Comparison of ENCODE assay signal across 22 cellular contexts in the genomic region with DNA sequence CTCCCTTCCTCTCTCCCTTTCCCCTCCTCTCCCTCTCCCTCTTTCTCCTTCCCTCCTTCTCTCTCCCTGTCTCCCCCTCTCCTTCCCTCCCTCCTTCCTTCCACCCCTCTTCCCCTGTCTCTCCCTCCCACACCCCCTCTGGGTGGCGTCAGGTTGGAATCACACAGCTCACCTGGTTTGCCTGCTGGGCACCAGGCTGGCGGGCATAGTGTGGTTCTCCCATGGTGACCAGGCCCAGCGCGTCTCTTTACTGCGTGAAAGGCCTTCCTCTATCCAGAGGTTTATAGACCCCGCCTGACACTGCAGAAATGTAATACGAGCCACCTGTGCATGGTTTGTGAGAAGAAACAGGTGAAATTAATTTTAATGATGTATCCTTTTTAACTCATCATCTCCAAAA.
A peak's percentile ranks its signal among the peaks of the same experiment; 100 is the strongest.
DNase-seq lines count a peak whose midpoint lies in the region; ATAC-seq, FAIRE-seq and TF ChIP-seq lines count a peak whose summit lies in the region.
"Had no signal": no experiment of that assay in that cellular context is flagged by ENCODE, and none has a peak within 500 bp of the region (broad histone marks: within the 10 kb centered on the region; RNA-seq: fewer than 3 reads in every experiment).

No MANE protein-coding gene starts in this region.

- H3K36me3 Mint-ChIP-seq in activated CD8-positive, alpha-beta memory T cell treated with anti-CD3 and anti-CD28 coated beads, Interleukin-2, amount 10 ng/mL, durations not matched to agents 7 days and 5 days = no peaks in the 10 kb centered on the region
- peaks cover 9 to 21% (median 15%) of the 10 kb centered on the region in 3 experiments for H3K36me3 Mint-ChIP-seq in H9 (ENCODE audit: insufficient read depth in 1 of 3, low read depth in 3 of 3)
- no peaks in the 10 kb centered on the region for H3K36me3 Mint-ChIP-seq in type B pancreatic cell
- no peaks in the 10 kb centered on the region for H3K36me3 Mint-ChIP-seq in neural progenitor cell
- H3K36me3 Mint-ChIP-seq: CD8-positive, alpha-beta T cell had no signal

- no peak overlapping the region for H3K23ac ChIP-seq in H9 (ENCODE audit: insufficient read length, low read depth, low read length)

- no peak overlapping the region for H2BK20ac ChIP-seq in H9 (ENCODE audit: low read depth, low read length, poor library complexity, severe bottlenecking)

- H3K4me3 ChIP-seq in kidney (ENCODE audit: low read length in 2 of 2) = no peak overlapping the region
- no peak overlapping the region for H3K4me3 ChIP-seq in neural progenitor cell
- H3K4me3 ChIP-seq: A549, GM23338 had no signal

- H2BK15ac ChIP-seq in H9 (ENCODE audit: low read depth, low read length) = no peak overlapping the region

- no peaks in the 10 kb centered on the region for H3K27me3 ChIP-seq in H9 (ENCODE audit: insufficient read depth, low read length)
- peaks cover 21% of the 10 kb centered on the region for H3K27me3 ChIP-seq in neural progenitor cell

- H4K5ac ChIP-seq in H9 (ENCODE audit: insufficient read length, low read depth, low read length) = no peak overlapping the region

- no peaks in the 10 kb centered on the region for H3K23me2 ChIP-seq in H9 (ENCODE audit: insufficient read length, low read depth, low read length, poor library complexity, severe bottlenecking)

- H3K9me3 Mint-ChIP-seq in activated CD8-positive, alpha-beta memory T cell treated with anti-CD3 and anti-CD28 coated beads, Interleukin-2, amount 10 ng/mL, durations not matched to agents 7 days and 5 days (ENCODE audit: low read depth) = peaks cover 8% of the 10 kb centered on the region
- H3K9me3 Mint-ChIP-seq in H9 (peaks cover 15% of the 10 kb centered on the region in 2 experiments), type B pancreatic cell (peaks cover 11% of the 10 kb centered on the region), neural progenitor cell (peaks cover 23% of the 10 kb centered on the region)

- H3F3A ChIP-seq in neural progenitor cell (ENCODE audit: low read depth) = no peaks in the 10 kb centered on the region

- no peak overlapping the region for H3K4ac ChIP-seq in H9 (ENCODE audit: low read depth, low read length)

- no peak overlapping the region for H3K14ac ChIP-seq in H9 (ENCODE audit: insufficient read depth, low read length)

- H3K4me1 ChIP-seq in H9 (ENCODE audit: insufficient read depth, low read length) (no peaks in the 10 kb centered on the region), kidney (ENCODE audit: control insufficient read depth in 1 of 2, insufficient read depth in 1 of 2, low read depth in 1 of 2, low read length in 2 of 2) (no peaks in the 10 kb centered on the region), neural progenitor cell (no peaks in the 10 kb centered on the region)
- H3K4me1 ChIP-seq: A549 had no signal

- no peak overlapping the region for H2AK5ac ChIP-seq in H9 (ENCODE audit: insufficient read length, low read length)

- no CpG with 5 or more reads among the region's 7 CpGs for WGBS in H9 (ENCODE audit: extremely low coverage, insufficient read length, low lambda C conversion rate)

- H3K4me3 Mint-ChIP-seq in activated CD8-positive, alpha-beta memory T cell treated with anti-CD3 and anti-CD28 coated beads, Interleukin-2, amount 10 ng/mL, durations not matched to agents 7 days and 5 days = no peak overlapping the region
- H3K4me3 Mint-ChIP-seq in H9 = no peak overlapping the region
- H3K4me3 Mint-ChIP-seq in type B pancreatic cell = no peak overlapping the region
- H3K4me3 Mint-ChIP-seq in neural progenitor cell = no peak overlapping the region
- H3K4me3 Mint-ChIP-seq: CD8-positive, alpha-beta T cell; GM23338 had no signal

- no peak overlapping the region for H3K18ac ChIP-seq in H9 (ENCODE audit: insufficient read length, low read depth, low read length)

- H3K79me2 ChIP-seq in H9 (ENCODE audit: insufficient read depth, low read length) (no peaks in the 10 kb centered on the region), neural progenitor cell (ENCODE audit: low read depth) (no peaks in the 10 kb centered on the region)

- peak; percentile 30 for DNase-seq in activated CD8-positive, alpha-beta memory T cell treated with anti-CD3 and anti-CD28 coated beads for 24 hours
- no peak for DNase-seq in activated CD8-positive, alpha-beta memory T cell treated with anti-CD3 and anti-CD28 coated beads, Interleukin-2, amount 10 ng/mL, durations not matched to agents 7 days and 5 days
- peak; percentile 15 for DNase-seq in H9
- DNase-seq in kidney = peak; percentile 39
- DNase-seq in type B pancreatic cell (ENCODE audit: extremely low spot score, unreplicated experiment) = peak; percentile 52
- no peak for DNase-seq in neural progenitor cell (ENCODE audit: low spot score)
- DNase-seq: Calu3, KBM-7, NCI-H1105 treated with DMSO at 0.1 percent for 48 hours, NCI-H1694, NCI-H2227 treated with DMSO at 0.1 percent for 48 hours, NCI-H510A treated with DMSO at 0.1 percent for 48 hours, NCI-H774, Right ventricle myocardium superior had no signal

- H3K27ac Mint-ChIP-seq in activated CD8-positive, alpha-beta memory T cell treated with anti-CD3 and anti-CD28 coated beads, Interleukin-2, amount 10 ng/mL, durations not matched to agents 7 days and 5 days = no peak overlapping the region
- no peak overlapping the region for H3K27ac Mint-ChIP-seq in H9
- H3K27ac Mint-ChIP-seq in type B pancreatic cell = no peak overlapping the region
- H3K27ac Mint-ChIP-seq in neural progenitor cell = no peak overlapping the region
- H3K27ac Mint-ChIP-seq: CD8-positive, alpha-beta T cell; GM23338 had no signal

- no peak overlapping the region for H3K27ac ChIP-seq in H9 (ENCODE audit: insufficient read length, low read depth, low read length)
- H3K27ac ChIP-seq in kidney (ENCODE audit: low read depth in 2 of 2, low read length in 2 of 2) = no peak overlapping the region
- no peak overlapping the region for H3K27ac ChIP-seq in neural progenitor cell
- H3K27ac ChIP-seq: A549 had no signal

- H3K4me2 ChIP-seq in H9 (ENCODE audit: insufficient read depth, insufficient read length, low read length) (no peak overlapping the region), neural progenitor cell (no peak overlapping the region)
- H3K4me2 ChIP-seq: A549, GM23338 had no signal

- intact Hi-C loops in kidney (cut with DNase I) = no loop called here

- H3T11ph ChIP-seq in H9 (ENCODE audit: low read length) = no peak overlapping the region

- no peak overlapping the region for H3K56ac ChIP-seq in H9 (ENCODE audit: insufficient read length, low read depth, low read length)

- no peak overlapping the region for H2BK5ac ChIP-seq in H9 (ENCODE audit: insufficient read length, low read length)

- no peak overlapping the region for H4K8ac ChIP-seq in H9 (replicated peaks; ENCODE audit: insufficient read length, low read depth, low read length)

- H4K91ac ChIP-seq in H9 (ENCODE audit: insufficient read length, low read depth, low read length) = no peak overlapping the region

- H2AFZ ChIP-seq in H9 (ENCODE audit: low read length) = no peak overlapping the region
- no peak overlapping the region for H2AFZ ChIP-seq in neural progenitor cell (replicated peaks)
- H2AFZ ChIP-seq: GM23338 had no signal

- H4K20me1 ChIP-seq in H9 (ENCODE audit: control insufficient read depth, insufficient read depth, insufficient read length) = no peaks in the 10 kb centered on the region
- no peaks in the 10 kb centered on the region for H4K20me1 ChIP-seq in neural progenitor cell (ENCODE audit: low read depth)

- H3K27me3 Mint-ChIP-seq in activated CD8-positive, alpha-beta memory T cell treated with anti-CD3 and anti-CD28 coated beads, Interleukin-2, amount 10 ng/mL, durations not matched to agents 7 days and 5 days = peaks cover 13% of the 10 kb centered on the region
- H3K27me3 Mint-ChIP-seq in H9 (ENCODE audit: low read depth) (peaks cover 37% of the 10 kb centered on the region), type B pancreatic cell (peaks cover 18% of the 10 kb centered on the region), neural progenitor cell (ENCODE audit: insufficient read depth, low read depth) (peaks cover 20% of the 10 kb centered on the region)

- H3K79me1 ChIP-seq in H9 (ENCODE audit: insufficient read depth, low read depth, low read length, poor library complexity, severe bottlenecking) = no peaks in the 10 kb centered on the region

- H3K9ac ChIP-seq in H9 (ENCODE audit: extremely low read depth, insufficient read length, low read length) = no peak overlapping the region
- H3K9ac ChIP-seq in kidney (ENCODE audit: low read length in 2 of 2) = no peak overlapping the region
- H3K9ac ChIP-seq in neural progenitor cell = no peak overlapping the region

- TF ChIP-seq CTCF in H9 (conservative IDR thresholded peaks at IDR 0.05) (no peak), kidney (IDR thresholded peaks at IDR 0.05; ENCODE audit: borderline replicate concordance, extremely low read depth, insufficient read depth) (no peak), type B pancreatic cell (conservative IDR thresholded peaks at IDR 0.05) (no peak), neural progenitor cell (IDR thresholded peaks at IDR 0.05) (no peak)

- no peak overlapping the region for H2BK12ac ChIP-seq in H9 (ENCODE audit: insufficient read length, low read depth, low read length)

- no peak for FAIRE-seq in kidney (lab: Jason Lieb, UNC)
- FAIRE-seq: A549, GM12891, GM19239, HepG2, RCC 7860 had no signal

- H3K36me3 ChIP-seq in kidney (ENCODE audit: control insufficient read depth in 1 of 2, insufficient read depth in 2 of 2, low read length in 2 of 2) (no peaks in the 10 kb centered on the region), neural progenitor cell (no peaks in the 10 kb centered on the region)

- no peak overlapping the region for H2BK120ac ChIP-seq in H9 (ENCODE audit: low read depth, low read length, poor library complexity, severe bottlenecking)

- peaks cover 9% of the 10 kb centered on the region for H3K9me3 ChIP-seq in H9 (ENCODE audit: control insufficient read depth, low read depth, low read length)
- peaks cover 4 to 9% of the 10 kb centered on the region in 2 donors for H3K9me3 ChIP-seq in kidney (ENCODE audit: control insufficient read depth in 1 of 2, low read length in 2 of 2)
- peaks cover 6% of the 10 kb centered on the region for H3K9me3 ChIP-seq in neural progenitor cell (ENCODE audit: low read depth)

- H3K4me1 Mint-ChIP-seq in activated CD8-positive, alpha-beta memory T cell treated with anti-CD3 and anti-CD28 coated beads, Interleukin-2, amount 10 ng/mL, durations not matched to agents 7 days and 5 days = no peaks in the 10 kb centered on the region
- H3K4me1 Mint-ChIP-seq in H9 = peaks cover 22 to 24% of the 10 kb centered on the region in 2 experiments
- H3K4me1 Mint-ChIP-seq in type B pancreatic cell (ENCODE audit: unreplicated experiment) = no peaks in the 10 kb centered on the region
- H3K4me1 Mint-ChIP-seq in neural progenitor cell = peaks cover 10% of the 10 kb centered on the region

- ATAC-seq in activated CD8-positive, alpha-beta memory T cell treated with anti-CD3 and anti-CD28 coated beads, Interleukin-2, amount 10 ng/mL, durations not matched to agents 7 days and 5 days = no peak
- ATAC-seq in HG02642 (IDR thresholded peaks at IDR 0.05; ENCODE audit: poor library complexity, unreplicated experiment) = no peak
- ATAC-seq: A549; CD8-positive, alpha-beta T cell; GM23338; HepG2 had no signal

- CTCF ChIA-PET in activated CD8-positive, alpha-beta memory T cell treated with anti-CD3 and anti-CD28 coated beads, Interleukin-2, amount 10 ng/mL, durations not matched to agents 7 days and 5 days (lab: Charles Lee) = no interaction called here

Comparison
In these comparisons a context has a peak if more than half of its experiments do, and no peak if none do; other contexts are left out.
1. DNase-seq: peak in activated CD8-positive, alpha-beta memory T cell treated with anti-CD3 and anti-CD28 coated beads for 24 hours (single experiment), H9 (single experiment), kidney (single experiment) and type B pancreatic cell (single experiment); none in activated CD8-positive, alpha-beta memory T cell treated with anti-CD3 and anti-CD28 coated beads, Interleukin-2, amount 10 ng/mL, durations not matched to agents 7 days and 5 days (single experiment) and neural progenitor cell (single experiment).